Comparison of ENCODE assay signal across 24 cellular contexts in genomic region chr5:81633916-81634315, GRCh38.
A peak's percentile ranks its signal among the peaks of the same experiment; 100 is the strongest.
DNase-seq lines count a peak whose midpoint lies in the region; ATAC-seq and TF ChIP-seq lines count a peak whose summit lies in the region.
"Had no signal": no experiment of that assay in that cellular context is flagged by ENCODE, and none has a peak within 500 bp of the region (broad histone marks: within the 10 kb centered on the region; RNA-seq: fewer than 3 reads in every experiment).

No MANE protein-coding gene starts in this region.

- no peaks in the 10 kb centered on the region for H3K9me3 Mint-ChIP-seq in HFFc6

- H3K79me2 ChIP-seq in DND-41 (ENCODE audit: insufficient read depth, low read length) (peaks cover 83% of the 10 kb centered on the region), OCI-LY1 (ENCODE audit: insufficient read depth, low read length) (0 out of 2 replicates have a peak, but pooled peaks cover 4% of the 10 kb centered on the region)

- intact Hi-C loops in right lobe of liver (cut with DNase I), result no loop called here

- H4K20me1 ChIP-seq in DND-41 (ENCODE audit: insufficient read depth, low read length) (no peaks in the 10 kb centered on the region), OCI-LY1 (ENCODE audit: insufficient read depth, low read length) (no peaks in the 10 kb centered on the region)

- H3K27ac Mint-ChIP-seq in HFFc6, result no peak overlapping the region
- H3K27ac Mint-ChIP-seq: CD4-positive, alpha-beta memory T cell; T-helper 2 cell treated with Interferon-gamma antibody and Interleukin-4, amounts not matched to agents 5 μg/mL and 100 μg/mL, for 36 hours had no signal

- no peaks in the 10 kb centered on the region for H3K9me2 ChIP-seq in OCI-LY1 (ENCODE audit: low read depth, low read length)

- H3K36me3 Mint-ChIP-seq in HFFc6 (ENCODE audit: low read depth), result peaks cover 5% of the 10 kb centered on the region; the same call in 1 of the 2 replicates

- H3K4me2 ChIP-seq in DND-41 (ENCODE audit: insufficient read depth, low read length) (peak overlapping the region; percentile 48), OCI-LY1 (ENCODE audit: low read length) (0 out of 2 replicates have a peak overlapping the region, but pooled peaks have one; percentile 10)

- WGBS in right lobe of liver (ENCODE audit: insufficient coverage, low coverage, low lambda C conversion rate, missing lambda C conversion rate), result 86% methylated on average over 3 of the region's 3 CpGs

- peaks cover 11% of the 10 kb centered on the region for H3K4me1 Mint-ChIP-seq in HFFc6 (ENCODE audit: low read depth)

- peak; percentile 26; the same call in 2 of the 3 replicates for ATAC-seq in DND-41 (ENCODE audit: insufficient read depth, low read depth)
- no peak for ATAC-seq in right lobe of liver

- H3K4me1 ChIP-seq in DND-41 (ENCODE audit: insufficient read depth, low read length), result peaks cover 98% of the 10 kb centered on the region
- H3K4me1 ChIP-seq in OCI-LY1 (ENCODE audit: insufficient read depth, low read length, severe bottlenecking), result peaks cover 53% of the 10 kb centered on the region
- H3K4me1 ChIP-seq in right lobe of liver, result no peaks in the 10 kb centered on the region

- H3K9ac ChIP-seq in DND-41 (ENCODE audit: low read depth, low read length), result peak overlapping the region; percentile 60
- no peak overlapping the region for H3K9ac ChIP-seq in OCI-LY1 (ENCODE audit: low read length)

- DNase-seq in DND-41, result peak; percentile 51
- peak; percentile 82 for DNase-seq in KBM-7
- DNase-seq in left kidney (ENCODE audit: low read depth, low spot score), result peak; percentile 3
- no peak for DNase-seq in activated CD8-positive, alpha-beta memory T cell treated with anti-CD3 and anti-CD28 coated beads for 24 hours
- DNase-seq in kidney glomerular epithelial cell (lab: John Stamatoyannopoulos, UW), result no peak
- DNase-seq in HFFc6, result no peak
- no peak for DNase-seq in right lobe of liver
- DNase-seq: C1 segment of cervical spinal cord; CD4-positive, alpha-beta memory T cell; COR-L47; DMS53; EL; GDM1; IMR-90; Kasumi-1; MG63; NCI-H2029; NCI-H446 treated with DMSO at 0.1 percent for 48 hours; NCI-H69; OCI-M1; SJCRH30; T-helper 1 cell had no signal

- H3K27me3 ChIP-seq in DND-41 (ENCODE audit: insufficient read depth, low read length, poor library complexity), result no peaks in the 10 kb centered on the region
- no peaks in the 10 kb centered on the region for H3K27me3 ChIP-seq in OCI-LY1 (ENCODE audit: insufficient read depth, low read length)
- H3K27me3 ChIP-seq in right lobe of liver, result no peaks in the 10 kb centered on the region
- H3K27me3 ChIP-seq: MG63, SJCRH30 had no signal

- no peaks in the 10 kb centered on the region for H3K27me3 Mint-ChIP-seq in HFFc6 (ENCODE audit: insufficient read depth)
- H3K27me3 Mint-ChIP-seq: CD4-positive, alpha-beta memory T cell had no signal

- no peak overlapping the region for H3K4me3 ChIP-seq in DND-41 (ENCODE audit: low read depth in 1 of 2, low read length in 2 of 2)
- H3K4me3 ChIP-seq in OCI-LY1 (ENCODE audit: low read depth, low read length, poor library complexity, severe bottlenecking), result no peak overlapping the region
- H3K4me3 ChIP-seq in right lobe of liver, result no peak overlapping the region
- H3K4me3 ChIP-seq: MG63, SJCRH30 had no signal

- H3K9me3 ChIP-seq in DND-41 (ENCODE audit: insufficient read depth, low read length, severe bottlenecking) (no peaks in the 10 kb centered on the region), OCI-LY1 (ENCODE audit: low read length) (no peaks in the 10 kb centered on the region), right lobe of liver (no peaks in the 10 kb centered on the region)
- H3K9me3 ChIP-seq: MG63, SJCRH30 had no signal

- H3K36me3 ChIP-seq in DND-41 (ENCODE audit: insufficient read depth, low read length) (peaks cover 42% of the 10 kb centered on the region), OCI-LY1 (ENCODE audit: insufficient read depth, low read length) (peaks cover 32% of the 10 kb centered on the region), right lobe of liver (no peaks in the 10 kb centered on the region)
- H3K36me3 ChIP-seq: MG63, SJCRH30 had no signal

- TF ChIP-seq CTCF in DND-41 (IDR thresholded peaks at IDR 0.05; ENCODE audit: borderline replicate concordance, extremely low read depth, low read length, poor library complexity, severe bottlenecking) (no peak), OCI-LY1 (IDR thresholded peaks at IDR 0.05; ENCODE audit: low read length) (no peak), HFFc6 (IDR thresholded peaks at IDR 0.05) (no peak), right lobe of liver (IDR thresholded peaks at IDR 0.05) (no peak)

- in situ Hi-C loops in KBM-7 (cut with MboI; ENCODE audit: low pct_unique_long_range_greater_than_20kb, low sequenced_read_pairs), result no loop called here

- no peak for TF ChIP-seq POLR2A in right lobe of liver (IDR thresholded peaks at IDR 0.05)

- no peak overlapping the region for H2AFZ ChIP-seq in DND-41 (ENCODE audit: low read depth, low read length)
- H2AFZ ChIP-seq in OCI-LY1 (ENCODE audit: low read length), result no peak overlapping the region

- H3F3A ChIP-seq in OCI-LY1 (ENCODE audit: insufficient read depth, low read length), result no peaks in the 10 kb centered on the region

- peak overlapping the region; percentile 97 for H3K27ac ChIP-seq in DND-41 (ENCODE audit: low read length)
- H3K27ac ChIP-seq in OCI-LY1 (ENCODE audit: low read depth, low read length, poor library complexity, severe bottlenecking), result peak overlapping the region; percentile 82
- H3K27ac ChIP-seq in right lobe of liver, result no peak overlapping the region
- H3K27ac ChIP-seq: SJCRH30 had no signal

- H3K4me3 Mint-ChIP-seq in HFFc6, result no peak overlapping the region
- H3K4me3 Mint-ChIP-seq: CD4-positive, alpha-beta memory T cell; T-helper 2 cell treated with Interferon-gamma antibody and Interleukin-4, amounts not matched to agents 5 μg/mL and 100 μg/mL, for 36 hours had no signal

Comparison
In these comparisons a context has a peak if more than half of its experiments do, and no peak if none do; other contexts are left out.
1. DNase-seq: peak in DND-41 (single experiment), KBM-7 (single experiment) and left kidney (single experiment); none in activated CD8-positive, alpha-beta memory T cell treated with anti-CD3 and anti-CD28 coated beads for 24 hours (single experiment), kidney glomerular epithelial cell (single experiment), HFFc6 (single experiment) and right lobe of liver (0 of 3).
2. H3K27ac ChIP-seq: peak in DND-41 (single experiment) and OCI-LY1 (single experiment); none in right lobe of liver (0 of 3).